22 cellular contexts compared by ENCODE assay signal in the genomic region with DNA sequence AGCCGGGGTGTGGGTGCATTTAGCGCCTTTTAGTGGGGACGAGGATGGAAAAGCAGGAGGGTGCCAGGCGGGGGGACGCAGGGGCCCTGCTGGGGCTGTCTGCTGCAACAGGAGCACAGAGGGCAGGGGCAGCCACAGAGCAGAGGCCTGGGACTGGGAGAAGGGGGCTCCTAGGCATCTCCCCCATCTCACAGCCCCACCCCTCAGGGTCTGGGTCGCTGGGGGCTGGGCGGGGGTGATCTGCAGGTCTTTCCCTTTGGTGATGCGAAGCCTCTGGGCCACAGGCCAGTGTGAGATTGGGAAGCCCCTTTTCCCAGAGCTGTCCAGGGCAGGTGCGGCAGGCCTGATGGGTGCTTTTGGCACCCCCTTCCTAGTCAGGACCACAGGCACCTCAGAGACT. TPM values are rescaled to one million over a fixed set of nuclear protein-coding genes. Genes with fewer than 3 reads are reported as not detected.
"Had no signal": no experiment of that assay in that cellular context is flagged by ENCODE, and none has a peak within 500 bp of the region (broad histone marks: within the 10 kb centered on the region; RNA-seq: fewer than 3 reads in every experiment).

No MANE protein-coding gene starts in this region.

- H3K4me3 ChIP-seq: gastroesophageal sphincter, hepatocyte, lung, right atrium auricular region, suprapubic skin, thyroid gland had no signal

- H3K9me3 ChIP-seq: gastroesophageal sphincter, neutrophil, right atrium auricular region, suprapubic skin, thyroid gland had no signal

- ATAC-seq: esophagus mucosa; gastroesophageal sphincter; left colon; left ventricle myocardium superior; natural killer cell treated with Interleukin-12 subunit alpha and Interleukin-12 subunit beta and Interleukin-15 and Interleukin-18, amount 100 ng/mL, for 72 hours; stimulated activated naive CD8-positive, alpha-beta T cell treated with anti-CD3 and anti-CD28 coated beads, Interleukin-15, Interleukin-2, amounts not matched to agents 100 U/mL and 50 U/mL, for 24 hours had no signal

- H3K27me3 ChIP-seq: gastroesophageal sphincter, hepatocyte, neutrophil, right atrium auricular region, suprapubic skin, thyroid gland had no signal

- H3K36me3 Mint-ChIP-seq: natural killer cell treated with Interleukin-12 subunit alpha and Interleukin-12 subunit beta and Interleukin-15 and Interleukin-18, amount 100 ng/mL, for 72 hours; type B pancreatic cell had no signal

- H3K9me3 Mint-ChIP-seq: natural killer cell treated with Interleukin-12 subunit alpha and Interleukin-12 subunit beta and Interleukin-15 and Interleukin-18, amount 100 ng/mL, for 72 hours; type B pancreatic cell had no signal

- H3K4me3 Mint-ChIP-seq: natural killer cell treated with Interleukin-12 subunit alpha and Interleukin-12 subunit beta and Interleukin-15 and Interleukin-18, amount 100 ng/mL, for 72 hours; type B pancreatic cell had no signal

- H3K4me2 ChIP-seq: hepatocyte had no signal

- H3K27ac Mint-ChIP-seq: natural killer cell treated with Interleukin-12 subunit alpha and Interleukin-12 subunit beta and Interleukin-15 and Interleukin-18, amount 100 ng/mL, for 72 hours; type B pancreatic cell had no signal

- DNase-seq: effector memory CD4-positive, alpha-beta T cell; head of caudate nucleus; left colon; left ventricle myocardium superior; mesenchymal stem cell; midbrain; small intestine; stimulated activated CD4-positive, alpha-beta T cell treated with anti-CD3 and anti-CD28 coated beads, Interleukin-2, amount 100 ng/mL, for 48 hours; stimulated activated naive CD8-positive, alpha-beta T cell treated with anti-CD3 and anti-CD28 coated beads, Interleukin-15, Interleukin-2, amounts not matched to agents 100 U/mL and 50 U/mL, for 24 hours; thyroid gland had no signal

- H3K27me3 Mint-ChIP-seq: natural killer cell treated with Interleukin-12 subunit alpha and Interleukin-12 subunit beta and Interleukin-15 and Interleukin-18, amount 100 ng/mL, for 72 hours; type B pancreatic cell had no signal

- H3K27ac ChIP-seq: gastroesophageal sphincter, hepatocyte, neutrophil, right atrium auricular region, suprapubic skin, thyroid gland had no signal

RNA-seq across cellular contexts. Expression of gene TTC16, which starts 14.4 kb away (rescaled TPM):
- total RNA-seq: esophagus mucosa, fibroblast of villous mesenchyme, gastroesophageal sphincter, hepatocyte, kidney epithelial cell had no signal
- polyA plus RNA-seq: hepatocyte had no signal

RNA-seq across cellular contexts. Expression of gene CFAP157, which starts 23.5 kb away (rescaled TPM):
- total RNA-seq: esophagus mucosa; hepatocyte; kidney epithelial cell; left ventricle myocardium superior; natural killer cell treated with Interleukin-12 subunit alpha and Interleukin-12 subunit beta and Interleukin-15 and Interleukin-18, amount 100 ng/mL, for 72 hours; osteoblast; right atrium auricular region had no signal
